Comparison of ENCODE assay signal across 19 cellular contexts in the genomic region with DNA sequence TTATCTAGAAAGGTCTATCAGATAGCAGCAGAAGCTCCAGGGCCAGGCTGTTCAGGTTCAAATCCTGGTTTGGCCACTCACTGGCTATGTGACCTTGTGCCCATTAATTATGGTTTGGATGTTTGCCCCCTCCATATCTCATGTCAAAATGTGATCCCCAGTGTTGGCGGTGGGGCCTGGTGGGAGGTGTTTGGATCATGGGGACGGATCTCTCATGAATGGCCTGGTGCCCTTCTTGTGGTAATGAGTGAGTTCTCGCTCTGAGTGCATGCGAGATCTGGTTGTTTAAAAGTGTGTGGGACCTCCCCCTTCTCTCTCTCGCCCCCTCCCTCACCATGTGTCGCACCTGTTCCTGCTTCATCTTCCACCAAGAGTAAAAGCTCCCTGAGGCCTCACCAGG.
"Had no signal": no experiment of that assay in that cellular context is flagged by ENCODE, and none has a peak within 500 bp of the region (broad histone marks: within the 10 kb centered on the region; RNA-seq: fewer than 3 reads in every experiment).

No MANE protein-coding gene starts in this region.

- H3K36me3 ChIP-seq: neural progenitor cell, tibial nerve had no signal

- DNase-seq: activated CD4-positive, alpha-beta memory T cell treated with anti-CD3 and anti-CD28 coated beads for 36 hours; activated CD4-positive, alpha-beta T cell treated with anti-CD3 and anti-CD28 coated beads for 36 hours; activated gamma-delta T cell; dermis blood vessel endothelial cell; effector memory CD8-positive, alpha-beta T cell; foreskin fibroblast; glutamatergic neuron; hypothalamus; kidney; mammary epithelial cell; midbrain; stimulated activated CD4-positive, alpha-beta T cell treated with anti-CD3 and anti-CD28 coated beads, Interleukin-1b, Interleukin-23, amount 100 ng/mL, for 48 hours; stimulated activated naive CD4-positive, alpha-beta T cell treated with Interleukin-2 at 50 U/mL for 16 hours had no signal

- ATAC-seq: activated CD4-positive, alpha-beta T cell treated with anti-CD3 and anti-CD28 coated beads for 36 hours; activated naive CD4-positive, alpha-beta T cell treated with anti-CD3 and anti-CD28 coated beads, Interleukin-2, amount 50 U/mL, for 72 hours; effector memory CD8-positive, alpha-beta T cell; left lobe of liver; WTC11 had no signal

- H3K9me3 ChIP-seq: tibial nerve had no signal

- H3K4me2 ChIP-seq: neural progenitor cell had no signal

- H3K27me3 ChIP-seq: neural progenitor cell had no signal

- H3K9ac ChIP-seq: neural progenitor cell had no signal

- H2AFZ ChIP-seq: neural progenitor cell had no signal

- H3K4me3 ChIP-seq: neural progenitor cell, SK-N-MC, tibial nerve had no signal

- H3K27ac ChIP-seq: neural progenitor cell, SK-N-MC, tibial nerve had no signal
